ENCODE assay signal across 24 cellular contexts in the genomic region with DNA sequence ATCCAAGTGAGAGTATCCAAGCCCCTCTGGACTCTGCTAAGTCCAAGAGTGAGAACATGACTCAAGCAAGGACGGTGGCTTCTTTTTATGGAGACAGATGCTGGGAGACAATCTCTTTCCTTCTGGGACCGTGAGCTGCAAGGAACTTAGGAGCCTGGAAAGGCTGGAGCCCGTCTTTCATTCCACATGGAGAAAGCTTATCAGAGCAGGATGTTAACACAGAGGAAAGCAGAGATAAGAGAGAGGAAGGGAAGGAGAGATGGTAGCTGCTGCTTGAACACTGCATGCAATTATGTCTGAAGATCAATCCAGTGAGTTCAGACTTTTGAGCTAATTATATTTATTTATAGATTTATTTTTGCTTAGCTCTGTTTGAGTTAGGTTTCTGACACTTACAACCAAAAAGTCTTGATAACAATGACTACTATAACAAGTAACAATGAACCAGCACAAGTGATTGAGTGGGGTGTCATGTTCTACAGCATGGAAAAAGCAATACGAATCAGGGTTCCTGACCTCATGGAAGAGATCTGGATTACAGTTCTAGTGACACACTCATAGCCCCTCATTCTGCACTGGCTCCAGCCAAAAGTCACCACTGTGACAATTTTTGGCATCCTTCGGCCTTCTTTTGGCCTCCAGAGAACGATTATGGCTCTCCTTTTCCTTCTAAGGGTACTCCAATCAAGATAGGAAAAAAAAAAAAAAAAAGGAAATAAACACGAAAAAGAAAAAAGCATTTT.
DNase-seq lines count a peak whose midpoint lies in the region; ATAC-seq and TF ChIP-seq lines count a peak whose summit lies in the region.
"Had no signal": no experiment of that assay in that cellular context is flagged by ENCODE, and none has a peak within 500 bp of the region (broad histone marks: within the 10 kb centered on the region; RNA-seq: fewer than 3 reads in every experiment).

No MANE protein-coding gene starts in this region.

- H3K9ac ChIP-seq in mesenchymal stem cell (ENCODE audit: low read length), result no peak overlapping the region

- 34% methylated on average over 7 of the region's 7 CpGs for WGBS in mesenchymal stem cell
- WGBS in stomach, 5 donors, result 31 to 50% (median 38%) methylated on average over 7 of the region's 7 CpGs

- no peaks in the 10 kb centered on the region for H3K27me3 ChIP-seq in mesenchymal stem cell (ENCODE audit: control insufficient read depth in 1 of 2, insufficient read depth in 1 of 2, low read length in 2 of 2)
- H3K27me3 ChIP-seq in stomach, result no peaks in the 10 kb centered on the region
- H3K27me3 ChIP-seq: BE2C, vagina had no signal

- H2BK15ac ChIP-seq in mesenchymal stem cell (ENCODE audit: low read depth, poor library complexity, severe bottlenecking), result no peak overlapping the region

- DNase-seq in NCI-H226, result peak; percentile 41
- no peak for DNase-seq in left cardiac atrium
- DNase-seq in mesenchymal stem cell, result peak; percentile 35
- DNase-seq in stomach, result no peak
- no peak for DNase-seq in osteocyte (ENCODE audit: extremely low spot score, unreplicated experiment)
- DNase-seq: activated CD4-positive, alpha-beta T cell treated with anti-CD3 and anti-CD28 coated beads, Interleukin-2, amount 50 U/mL, for 48 hours; activated CD4-positive, CD25-positive, alpha-beta regulatory T cell; activated CD8-positive, alpha-beta memory T cell treated with anti-CD3 and anti-CD28 coated beads, Interleukin-2, amount 50 U/mL, for 4 hours; BE2C; NCI-H1092 treated with DMSO at 0.1 percent for 48 hours; NCI-H2029 treated with DMSO at 0.1 percent for 48 hours; stimulated activated CD4-positive, alpha-beta T cell treated with anti-CD3 and anti-CD28 coated beads, Interleukin-2, amount 100 ng/mL, for 24 hours; T1000 had no signal

- H3K36me3 ChIP-seq in mesenchymal stem cell (ENCODE audit: control insufficient read depth in 1 of 2, insufficient read depth in 2 of 2, low read depth in 1 of 2, low read length in 2 of 2), result no peaks in the 10 kb centered on the region
- H3K36me3 ChIP-seq in stomach, result no peaks in the 10 kb centered on the region
- H3K36me3 ChIP-seq: BE2C, prostate gland, vagina had no signal

- H3K14ac ChIP-seq in mesenchymal stem cell (ENCODE audit: low read length in 2 of 2), result no peak overlapping the region

- no peaks in the 10 kb centered on the region for H3K79me1 ChIP-seq in mesenchymal stem cell (replicated peaks; ENCODE audit: low read length, poor library complexity, severe bottlenecking)

- no peaks in the 10 kb centered on the region for H3K4me1 Mint-ChIP-seq in osteocyte (ENCODE audit: unreplicated experiment)
- H3K4me1 Mint-ChIP-seq: activated T-helper 17 cell treated with anti-CD3 and anti-CD28 coated beads, Interleukin-2, amount 50 U/mL, for 72 hours; central memory CD8-positive, alpha-beta T cell had no signal

- ATAC-seq in left cardiac atrium, result peak; percentile 51 to 57
- no peak for ATAC-seq in HG02973 (IDR thresholded peaks at IDR 0.05; ENCODE audit: unreplicated experiment)
- ATAC-seq in esophagus mucosa, result no peak
- no peak for ATAC-seq in GM19467 (IDR thresholded peaks at IDR 0.05; ENCODE audit: unreplicated experiment)
- ATAC-seq: activated naive CD4-positive, alpha-beta T cell treated with anti-CD3 and anti-CD28 coated beads, Interleukin-2, amount 50 U/mL, for 72 hours; activated T-helper 17 cell treated with anti-CD3 and anti-CD28 coated beads, Interleukin-2, amount 50 U/mL, for 72 hours; HCT116 had no signal

- TF ChIP-seq EP300 in stomach (IDR thresholded peaks at IDR 0.05), result no peak

- H4K8ac ChIP-seq in mesenchymal stem cell (ENCODE audit: low read length), result peak overlapping the region; percentile 9

- no peak overlapping the region for H2BK12ac ChIP-seq in mesenchymal stem cell (ENCODE audit: low read length in 2 of 2)

- no peak overlapping the region for H3K27ac Mint-ChIP-seq in osteocyte (ENCODE audit: unreplicated experiment)
- H3K27ac Mint-ChIP-seq: activated naive CD4-positive, alpha-beta T cell treated with anti-CD3 and anti-CD28 coated beads, Interleukin-2, amount 50 U/mL, for 72 hours; activated T-helper 17 cell treated with anti-CD3 and anti-CD28 coated beads, Interleukin-2, amount 50 U/mL, for 72 hours had no signal

- H2AK5ac ChIP-seq in mesenchymal stem cell (ENCODE audit: low read length, severe bottlenecking), result no peak overlapping the region

- no peak overlapping the region for H3K4me3 ChIP-seq in mesenchymal stem cell (ENCODE audit: insufficient read depth in 1 of 2, low read depth in 1 of 2, low read length in 2 of 2)
- H3K4me3 ChIP-seq in stomach, result no peak overlapping the region
- H3K4me3 ChIP-seq: prostate gland, skin epidermis, vagina had no signal

- H3K9me3 Mint-ChIP-seq in osteocyte (ENCODE audit: unreplicated experiment), result no peaks in the 10 kb centered on the region
- H3K9me3 Mint-ChIP-seq: activated naive CD4-positive, alpha-beta T cell treated with anti-CD3 and anti-CD28 coated beads, Interleukin-2, amount 50 U/mL, for 72 hours; central memory CD8-positive, alpha-beta T cell had no signal

- H3K4me1 ChIP-seq in mesenchymal stem cell (ENCODE audit: control insufficient read depth, insufficient read depth, low read depth, low read length), result no peaks in the 10 kb centered on the region
- peaks cover 14 to 25% (median 16%) of the 10 kb centered on the region in 4 donors for H3K4me1 ChIP-seq in stomach
- H3K4me1 ChIP-seq: BE2C had no signal

- no peak overlapping the region for H2AFZ ChIP-seq in mesenchymal stem cell (ENCODE audit: low read depth, low read length)

- H2BK120ac ChIP-seq in mesenchymal stem cell (ENCODE audit: low read depth, low read length), result no peak overlapping the region

- no peak for TF ChIP-seq POLR2A in stomach (IDR thresholded peaks at IDR 0.05)

- H2BK5ac ChIP-seq in mesenchymal stem cell (ENCODE audit: low read depth, low read length, poor library complexity, severe bottlenecking), result no peak overlapping the region

- no peak overlapping the region for H3K4me3 Mint-ChIP-seq in osteocyte (ENCODE audit: unreplicated experiment)
- H3K4me3 Mint-ChIP-seq: activated T-helper 17 cell treated with anti-CD3 and anti-CD28 coated beads, Interleukin-2, amount 50 U/mL, for 72 hours; central memory CD8-positive, alpha-beta T cell had no signal

- no peak overlapping the region for H3K4me2 ChIP-seq in mesenchymal stem cell (ENCODE audit: low read length, poor library complexity, severe bottlenecking)

- no peak overlapping the region for H3K18ac ChIP-seq in mesenchymal stem cell (ENCODE audit: low read depth in 1 of 2, low read length in 2 of 2)

- no peak overlapping the region for H3K23ac ChIP-seq in mesenchymal stem cell (ENCODE audit: low read length in 2 of 2)

- H3K27ac ChIP-seq in mesenchymal stem cell (ENCODE audit: low read length, poor library complexity, severe bottlenecking) (no peak overlapping the region), stomach (peak overlapping the region; percentile 5 to 66 (median 29))
- H3K27ac ChIP-seq: HL-60, prostate gland, vagina had no signal

- TF ChIP-seq CTCF in stomach (IDR thresholded peaks at IDR 0.05), result no peak
- no peak for TF ChIP-seq CTCF in osteocyte (IDR thresholded peaks at IDR 0.05)

- H3K9me3 ChIP-seq in mesenchymal stem cell (ENCODE audit: control insufficient read depth, low read length), result no peaks in the 10 kb centered on the region
- no peaks in the 10 kb centered on the region for H3K9me3 ChIP-seq in stomach
- H3K9me3 ChIP-seq: BE2C, prostate gland, vagina had no signal

- intact Hi-C loops in left cardiac atrium (cut with DNase I), result no loop called here
- intact Hi-C loops in stomach (cut with DNase I; ENCODE audit: low total_unique reads), result no loop called here

- H4K91ac ChIP-seq in mesenchymal stem cell (ENCODE audit: low read length), result no peak overlapping the region

- no peak overlapping the region for H3K4ac ChIP-seq in mesenchymal stem cell (ENCODE audit: low read depth in 1 of 2, low read length in 2 of 2)

- no peaks in the 10 kb centered on the region for H3K36me3 Mint-ChIP-seq in osteocyte (ENCODE audit: unreplicated experiment)
- H3K36me3 Mint-ChIP-seq: activated naive CD4-positive, alpha-beta T cell treated with anti-CD3 and anti-CD28 coated beads, Interleukin-2, amount 50 U/mL, for 72 hours had no signal

- H3K27me3 Mint-ChIP-seq in osteocyte (ENCODE audit: unreplicated experiment), result no peaks in the 10 kb centered on the region

Comparison
In these comparisons a context has a peak if more than half of its experiments do, and no peak if none do; other contexts are left out.
1. DNase-seq: peak in NCI-H226 (single experiment) and mesenchymal stem cell (single experiment); none in left cardiac atrium (single experiment), stomach (single experiment) and osteocyte (single experiment).
2. ATAC-seq: peak in left cardiac atrium (2 of 2); none in HG02973 (single experiment), esophagus mucosa (single experiment) and GM19467 (single experiment).